In the genomic region with DNA sequence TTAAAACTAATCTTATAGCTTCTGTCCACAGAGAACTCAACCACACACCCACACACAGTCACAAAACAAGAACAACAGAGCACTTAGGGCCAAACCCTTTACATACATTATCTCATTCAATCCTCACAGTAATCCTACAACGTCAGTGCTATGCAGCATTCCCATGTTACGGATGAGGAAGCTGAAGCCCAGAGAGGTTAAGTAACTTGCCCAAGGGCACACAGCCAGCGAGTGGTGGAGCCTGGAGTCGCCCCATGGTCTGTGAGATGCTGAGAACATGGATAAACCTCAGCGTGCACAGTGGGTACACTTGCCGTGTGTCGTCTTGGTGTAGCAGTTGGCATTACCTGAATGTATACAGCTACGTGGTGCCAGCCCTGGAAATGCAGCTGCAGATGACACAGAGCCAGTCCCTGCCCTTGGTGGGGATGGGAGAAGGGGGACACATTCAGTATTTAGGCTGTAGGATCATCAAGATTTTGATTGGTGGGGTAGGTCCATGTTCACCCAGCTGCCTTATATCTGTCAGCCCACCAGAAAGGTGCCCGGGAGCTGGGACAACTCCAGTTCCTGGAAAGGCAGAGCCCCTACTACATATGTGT, we compare ENCODE assay signal across 20 cellular contexts.
A peak's percentile ranks its signal among the peaks of the same experiment; 100 is the strongest.
DNase-seq lines count a peak whose midpoint lies in the region; ATAC-seq, FAIRE-seq and TF ChIP-seq lines count a peak whose summit lies in the region.
"Had no signal": no experiment of that assay in that cellular context is flagged by ENCODE, and none has a peak within 500 bp of the region (broad histone marks: within the 10 kb centered on the region; RNA-seq: fewer than 3 reads in every experiment).

No MANE protein-coding gene starts in this region.

- no peaks in the 10 kb centered on the region for H3K79me1 ChIP-seq in mesendoderm (ENCODE audit: low read length)

- no peak overlapping the region for H2BK5ac ChIP-seq in mesendoderm (ENCODE audit: low read length)

- peak overlapping the region; percentile 47 for H2AK5ac ChIP-seq in mesendoderm (ENCODE audit: low read length)

- no peak overlapping the region for H4K5ac ChIP-seq in mesendoderm (ENCODE audit: low read length)

- no peaks in the 10 kb centered on the region for H3K9me1 ChIP-seq in K562 (ENCODE audit: control insufficient read depth, insufficient read depth, low read length)

- CTCF ChIA-PET in K562 (lab: Yijun Ruan, JAX; ENCODE audit: low intra/inter-chr PET ratio) = no interaction called here

- no peak overlapping the region for H2BK120ac ChIP-seq in mesendoderm (ENCODE audit: low read depth, low read length)

- H3K4me3 ChIP-seq in K562 (no peak overlapping the region), mesendoderm (ENCODE audit: low read length) (no peak overlapping the region), upper lobe of left lung (no peak overlapping the region)
- H3K4me3 ChIP-seq: GM23338, SK-N-MC had no signal

- ATAC-seq in K562 = no peak
- no peak for ATAC-seq in upper lobe of left lung (ENCODE audit: low FRiP score in 2 of 2)
- ATAC-seq in HG03469 (IDR thresholded peaks at IDR 0.05; ENCODE audit: unreplicated experiment) = no peak
- ATAC-seq: GM23338 had no signal

- H4K20me1 ChIP-seq in K562 (replicated peaks; ENCODE audit: control insufficient read depth, insufficient read depth, low read length) = peaks cover 13% of the 10 kb centered on the region

- POLR2A ChIA-PET in K562 (lab: Yijun Ruan, JAX) = interaction anchor here (0.6 to 1.2 kb wide), 2 partner anchors 26 to 278 kb away, joined by 4 read pairs; no protein-coding TSS in a partner anchor

- no peak overlapping the region for H2AFZ ChIP-seq in K562 (ENCODE audit: low read depth, low read length)
- H2AFZ ChIP-seq: GM23338 had no signal

- H3K23ac ChIP-seq in mesendoderm (ENCODE audit: low read length) = no peak overlapping the region

- H3K9ac ChIP-seq in K562 (ENCODE audit: insufficient read depth in 1 of 2, low read depth in 2 of 2, low read length in 2 of 2) (no peak overlapping the region), mesendoderm (ENCODE audit: low read length) (no peak overlapping the region)

- BruUV-seq in K562 (replicated peaks; lab: Mats Ljungman, UMichigan) = no TSS peak

- no peak overlapping the region for H4K8ac ChIP-seq in mesendoderm (ENCODE audit: low read depth, low read length)

- H3K4me1 ChIP-seq in K562 (replicated peaks in 1 of 2; ENCODE audit: control insufficient read depth in 2 of 2, insufficient read depth in 2 of 2, low read length in 2 of 2) (no peaks in the 10 kb centered on the region), mesendoderm (ENCODE audit: control insufficient read depth, low read depth, low read length) (peaks cover 8% of the 10 kb centered on the region), upper lobe of left lung (peaks cover 0 to 38% (median 28%) of the 10 kb centered on the region in 4 donors)

- no peak overlapping the region for H3K18ac ChIP-seq in mesendoderm (ENCODE audit: low read length)

- no peak overlapping the region for H3K4ac ChIP-seq in mesendoderm (ENCODE audit: low read depth, low read length)

- no peak for TF ChIP-seq EP300 in K562 (IDR thresholded peaks at IDR 0.05; ENCODE audit: low read length)
- no peak for TF ChIP-seq EP300 in upper lobe of left lung (IDR thresholded peaks at IDR 0.05)

- intact Hi-C loops in K562 (cut with micrococcal nuclease) = no loop called here

- no peak for TF ChIP-seq POLR2A in K562 (conservative IDR thresholded peaks at IDR 0.05)
- TF ChIP-seq POLR2A in upper lobe of left lung (IDR thresholded peaks at IDR 0.05) = no peak

- DNase-seq in HTR-8/SVneo (ENCODE audit: insufficient read length, low spot score) (no peak), K562 (ENCODE audit: extremely low read depth in 1 of 4, low spot score in 3 of 4) (no peak), mesendoderm (no peak), upper lobe of left lung (no peak)
- no peak for DNase-seq in activated CD4-positive, CD25-positive, alpha-beta regulatory T cell treated with anti-CD3 and anti-CD28 coated beads, Interleukin-2, amount 50 U/mL, for 72 hours
- DNase-seq in activated CD4-positive, alpha-beta T cell treated with anti-CD3 and anti-CD28 coated beads, Interleukin-2, amount 50 U/mL, for 48 hours = no peak
- DNase-seq: ACHN, AML-193, GF-D8, HFFc6, NCI-H1105 treated with DMSO at 0.1 percent for 48 hours, NCI-H187 treated with DMSO at 0.1 percent for 48 hours, NCI-H446 treated with DMSO at 0.1 percent for 48 hours, NCI-H748 treated with DMSO at 0.1 percent for 48 hours had no signal

- H3K9me3 ChIP-seq in K562 (replicated peaks; ENCODE audit: control insufficient read depth, insufficient read depth, low read depth, low read length) (no peaks in the 10 kb centered on the region), upper lobe of left lung (no peaks in the 10 kb centered on the region)

- no peaks in the 10 kb centered on the region for H3K36me3 ChIP-seq in K562 (ENCODE audit: control insufficient read depth, insufficient read depth, low read length)
- H3K36me3 ChIP-seq in mesendoderm (ENCODE audit: control insufficient read depth, insufficient read depth, low read length) = no peaks in the 10 kb centered on the region
- H3K36me3 ChIP-seq in upper lobe of left lung = no peaks in the 10 kb centered on the region

- in situ Hi-C loops in K562 (cut with MboI) = loop anchor here (5.0 kb wide), 1 partner anchor 441 kb away; no protein-coding TSS in a partner anchor

- TF ChIP-seq CTCF in K562 (IDR thresholded peaks at IDR 0.05 in 2 of 3, conservative IDR thresholded peaks at IDR 0.05 in 1 of 3; ENCODE audit: insufficient read depth in 2 of 3, low read depth in 1 of 3, low read length in 3 of 3) (no peak), upper lobe of left lung (IDR thresholded peaks at IDR 0.05) (no peak)

- H2BK15ac ChIP-seq in mesendoderm (replicated peaks; ENCODE audit: low read depth) = no peak overlapping the region

- H3K79me2 ChIP-seq in K562 (ENCODE audit: control insufficient read depth, insufficient read depth, low read length) (no peaks in the 10 kb centered on the region), mesendoderm (ENCODE audit: control insufficient read depth, insufficient read depth, low read length) (no peaks in the 10 kb centered on the region)

- H3K4me2 ChIP-seq in K562 (ENCODE audit: insufficient read depth, low read length) (no peak overlapping the region), mesendoderm (ENCODE audit: low read length) (no peak overlapping the region)
- H3K4me2 ChIP-seq: GM23338 had no signal

- WGBS in K562 (ENCODE audit: insufficient coverage, low coverage, missing lambda C conversion rate) = 1% methylated on average over 9 of the region's 9 CpGs
- WGBS in mesendoderm (ENCODE audit: extremely low coverage, insufficient coverage, low lambda C conversion rate) = no CpG with 5 or more reads among the region's 9 CpGs
- WGBS in upper lobe of left lung, 2 donors = 79 to 93% methylated on average over 8 to 9 of the region's 9 CpGs

- H3K27ac ChIP-seq in K562 (ENCODE audit: extremely low read depth, low read depth, low read length) = no peak overlapping the region
- H3K27ac ChIP-seq in mesendoderm (ENCODE audit: low read depth, low read length) = no peak overlapping the region
- H3K27ac ChIP-seq in upper lobe of left lung = peak overlapping the region; percentile 19 to 84 (median 77)
- H3K27ac ChIP-seq: RWPE1, SK-N-MC had no signal

- no peak overlapping the region for H3K56ac ChIP-seq in mesendoderm (ENCODE audit: low read length)

- TF ChIP-seq RAD21 in K562 (CRISPR knock-in tag; conservative IDR thresholded peaks at IDR 0.05 in 1 of 2, IDR thresholded peaks at IDR 0.05 in 1 of 2) = no peak

- H3K27me3 ChIP-seq in K562 (ENCODE audit: control insufficient read depth in 2 of 2, insufficient read depth in 2 of 2, low read length in 2 of 2) (peaks cover 32 to 67% of the 10 kb centered on the region in 2 experiments), mesendoderm (ENCODE audit: insufficient read depth, low read length, poor library complexity) (no peaks in the 10 kb centered on the region), upper lobe of left lung (no peaks in the 10 kb centered on the region)

- FAIRE-seq in HTR-8/SVneo (lab: Jason Lieb, UNC) (peak; percentile 68), K562 (lab: Jason Lieb, UNC) (no peak)
- FAIRE-seq: GM12891, GM18507 had no signal

TF ChIP-seq in K562, 482 proteins besides CTCF, POLR2A, EP300 and RAD21:
- no peak for TF ChIP-seq TEAD2 (tag; IDR thresholded peaks at IDR 0.05)
- TF ChIP-seq ZFP36 (IDR thresholded peaks at IDR 0.05; ENCODE audit: low read depth, low read length, partially characterized antibody) = peak; percentile 73
- 0 out of 2 replicates have a peak, but pooled peaks have one; percentile 21 for TF ChIP-seq SMARCA5 (IDR thresholded peaks at IDR 0.05)
- TF ChIP-seq ELK1 (CRISPR knock-in tag; IDR thresholded peaks at IDR 0.05) = no peak
- 0 out of 2 replicates have a peak, but pooled peaks have one; percentile 34 for TF ChIP-seq BCOR (IDR thresholded peaks at IDR 0.05)
- peak; percentile 86 for TF ChIP-seq RBM25 (IDR thresholded peaks at IDR 0.05; ENCODE audit: low read depth, low read length, severe bottlenecking)

Comparison
In these comparisons a context has a peak if more than half of its experiments do, and no peak if none do; other contexts are left out.
1. H3K27ac ChIP-seq: peak in upper lobe of left lung (4 of 4); none in K562 (single experiment) and mesendoderm (single experiment).